ENCODE assay signal across 16 cellular contexts in genomic region chrX:136812286-136812685, GRCh38. TPM values are rescaled to one million over a fixed set of nuclear protein-coding genes. Genes with fewer than 3 reads are reported as not detected.
DNase-seq lines count a peak whose midpoint lies in the region; ATAC-seq and TF ChIP-seq lines count a peak whose summit lies in the region.
"Had no signal": no experiment of that assay in that cellular context is flagged by ENCODE, and none has a peak within 500 bp of the region (broad histone marks: within the 10 kb centered on the region; RNA-seq: fewer than 3 reads in every experiment).

No MANE protein-coding gene starts in this region.

- CTCF ChIA-PET in IMR-90 (lab: Yijun Ruan, JAX): no interaction called here

- peak overlapping the region; percentile 59; the same call in 1 of the 2 replicates for H3K27ac ChIP-seq in IMR-90 (ENCODE audit: insufficient read depth, low read length)
- H3K27ac ChIP-seq: C4-2B had no signal

- intact Hi-C loops in IMR-90 (cut with micrococcal nuclease): no loop called here

- no peak overlapping the region for H3K23ac ChIP-seq in IMR-90 (ENCODE audit: low read depth, low read length)

- no peaks in the 10 kb centered on the region for H3K36me3 ChIP-seq in IMR-90 (ENCODE audit: control insufficient read depth, insufficient read depth, low read length)

- H3K4ac ChIP-seq in IMR-90 (ENCODE audit: low read depth, low read length): no peak overlapping the region

- no CpG with 5 or more reads among the region's 1 CpG for WGBS in IMR-90 (ENCODE audit: extremely low coverage in 2 of 2, insufficient read length in 1 of 2), 2 experiments

- no peak overlapping the region for H2BK120ac ChIP-seq in IMR-90 (ENCODE audit: low read depth, low read length)

- H2BK5ac ChIP-seq in IMR-90 (ENCODE audit: low read depth, low read length, poor library complexity, severe bottlenecking): no peak overlapping the region

- peak; percentile 79 for ATAC-seq in IMR-90 (ENCODE audit: low read depth)
- no peak for ATAC-seq in GM18517 (IDR thresholded peaks at IDR 0.05; ENCODE audit: unreplicated experiment)
- ATAC-seq: K562 had no signal

- no peaks in the 10 kb centered on the region for H4K20me1 ChIP-seq in IMR-90 (ENCODE audit: insufficient read depth, low read length)

- TF ChIP-seq RAD21 in IMR-90 (IDR thresholded peaks at IDR 0.05; ENCODE audit: low read length): no peak

- no peak overlapping the region for H2AK9ac ChIP-seq in IMR-90 (replicated peaks; ENCODE audit: low read depth, low read length, poor library complexity)

- H3K27me3 ChIP-seq in IMR-90 (ENCODE audit: control insufficient read depth, insufficient read depth, low read length): no peaks in the 10 kb centered on the region

- no peak overlapping the region for H3K56ac ChIP-seq in IMR-90 (ENCODE audit: extremely low read depth, insufficient read depth, low read length)

- peaks cover 4% of the 10 kb centered on the region for H3K4me1 ChIP-seq in IMR-90 (ENCODE audit: control insufficient read depth, insufficient read depth, low read length)
- H3K4me1 ChIP-seq: Caco-2 had no signal

- H3K4me3 ChIP-seq in AG10803 (ENCODE audit: low read length) (no peak overlapping the region), IMR-90 (ENCODE audit: insufficient read depth, low read depth, low read length) (no peak overlapping the region), cardiac fibroblast (replicated peaks in 1 of 2; ENCODE audit: low read depth in 2 of 2, low read length in 2 of 2) (no peak overlapping the region)
- H3K4me3 ChIP-seq: K562 had no signal

- no peak overlapping the region for H2AFZ ChIP-seq in IMR-90 (replicated peaks; ENCODE audit: low read length, poor library complexity)

- no peak for TF ChIP-seq POLR2A in IMR-90 (IDR thresholded peaks at IDR 0.05; ENCODE audit: low read depth, low read length)

- no TSS peak for BruUV-seq in IMR-90 (replicated peaks; lab: Mats Ljungman, UMichigan)

- POLR2A ChIA-PET in IMR-90 (lab: Charles Lee; ENCODE audit: unreplicated experiment): no interaction called here

- peak overlapping the region; percentile 74 for H4K5ac ChIP-seq in IMR-90 (ENCODE audit: low read depth, low read length)

- H3K9ac ChIP-seq in IMR-90 (ENCODE audit: low read depth, low read length): no peak overlapping the region

- in situ Hi-C loops in IMR-90 (cut with MboI; ENCODE audit: low sequenced_read_pairs): no loop called here

- dilution Hi-C loops in IMR-90 (cut with HindIII; ENCODE audit: low sequenced_read_pairs, unreplicated experiment): no loop called here

- no peak overlapping the region for H3K14ac ChIP-seq in IMR-90 (replicated peaks; ENCODE audit: low read depth, low read length)

- no peak overlapping the region for H2AK5ac ChIP-seq in IMR-90 (ENCODE audit: low read depth, low read length)

- no peak overlapping the region for H2BK15ac ChIP-seq in IMR-90 (ENCODE audit: low read depth, low read length)

- H2BK20ac ChIP-seq in IMR-90 (ENCODE audit: low read depth, low read length): no peak overlapping the region

- H3K9me1 ChIP-seq in IMR-90 (ENCODE audit: insufficient read depth, low read length): no peaks in the 10 kb centered on the region

- peak overlapping the region; percentile 77 for H3K18ac ChIP-seq in IMR-90 (ENCODE audit: low read depth, low read length)

- H3K9me3 ChIP-seq in IMR-90 (ENCODE audit: control insufficient read depth, insufficient read depth, low read length): no peaks in the 10 kb centered on the region
- H3K9me3 ChIP-seq: Caco-2 had no signal

- peak; percentile 59 for DNase-seq in AG10803 (ENCODE audit: low read depth)
- DNase-seq in IMR-90: peak; percentile 19
- DNase-seq in cardiac fibroblast (ENCODE audit: low read depth in 2 of 2): peak; percentile 25 to 35
- peak; percentile 49 for DNase-seq in iris pigment epithelial cell (ENCODE audit: low read depth)
- DNase-seq in stimulated activated naive CD4-positive, alpha-beta T cell treated with Interleukin-2 at 50 U/mL for 16 hours (lab: John Stamatoyannopoulos, UW): no peak
- no peak for DNase-seq in NOMO-1 treated with DMSO at 0.1 percent for 48 hours (lab: John Stamatoyannopoulos, UW; ENCODE audit: unreplicated experiment)
- DNase-seq: ACHN, Caco-2, NCI-H1105 treated with DMSO at 0.1 percent for 48 hours, NCI-H187, NCI-H446 treated with DMSO at 0.1 percent for 48 hours, NCI-H82, SIG-M5 had no signal

- TF ChIP-seq CTCF in AG10803 (conservative IDR thresholded peaks at IDR 0.05; ENCODE audit: low read length) (no peak), IMR-90 (conservative IDR thresholded peaks at IDR 0.05; ENCODE audit: low read depth, low read length) (no peak), cardiac fibroblast (IDR thresholded peaks at IDR 0.05; ENCODE audit: low read depth, low read length) (no peak)

- H3K4me2 ChIP-seq in IMR-90 (ENCODE audit: low read depth, low read length): peak overlapping the region; percentile 21; the same call in 1 of the 2 replicates

- no peak overlapping the region; a peak in 1 of 4 replicates for H4K8ac ChIP-seq in IMR-90 (ENCODE audit: low read depth in 2 of 2, low read length in 2 of 2)

- no peak overlapping the region for H4K91ac ChIP-seq in IMR-90 (ENCODE audit: insufficient read depth, low read depth, low read length)

- H3K79me1 ChIP-seq in IMR-90 (ENCODE audit: low read depth in 1 of 2, low read length in 2 of 2): no peaks in the 10 kb centered on the region

TF ChIP-seq in IMR-90, 13 proteins besides CTCF, POLR2A, EP300 and RAD21:
- TF ChIP-seq MAZ (IDR thresholded peaks at IDR 0.05; ENCODE audit: borderline replicate concordance, low read depth, low read length): no peak
- TF ChIP-seq CEBPB (IDR thresholded peaks at IDR 0.05; ENCODE audit: low read depth, low read length): peak; percentile 12; the same call in 1 of the 2 replicates
- TF ChIP-seq RCOR1 (IDR thresholded peaks at IDR 0.05; ENCODE audit: insufficient replicate concordance, low read length): no peak

RNA-seq across cellular contexts. Expression of gene ARHGEF6, which starts 31.6 kb away (rescaled TPM):
- total RNA-seq in IMR-90 (2012; rRNA removed): 2.7 and 3.1 TPM in 2 replicates
- 1.5 and 2.1 TPM in 2 replicates for polyA plus RNA-seq in IMR-90 (2012; rRNA removed)
- polyA plus RNA-seq in IMR-90 (2012; cell fraction: cytosol; rRNA removed): 0.66 and 0.74 TPM in 2 replicates
- 0.55 and 3.5 TPM in 2 replicates for polyA plus RNA-seq in IMR-90 (2012; cell fraction: nucleus; rRNA removed; ENCODE audit: low replicate concordance)
- total RNA-seq: Caco-2 had no signal

Comparison
In these comparisons a context has a peak if more than half of its experiments do, and no peak if none do; other contexts are left out.
1. DNase-seq: peak in AG10803 (single experiment), IMR-90 (single experiment), cardiac fibroblast (2 of 2) and iris pigment epithelial cell (single experiment); none in stimulated activated naive CD4-positive, alpha-beta T cell treated with Interleukin-2 at 50 U/mL for 16 hours (single experiment) and NOMO-1 treated with DMSO at 0.1 percent for 48 hours (single experiment).